ENCODE assay signal across 13 cellular contexts in genomic region chr6:5287205-5287965, GRCh38. TPM values are rescaled to one million over a fixed set of nuclear protein-coding genes. Genes with fewer than 3 reads are reported as not detected.
DNase-seq lines count a peak whose midpoint lies in the region; ATAC-seq and TF ChIP-seq lines count a peak whose summit lies in the region.
"Had no signal": no experiment of that assay in that cellular context is flagged by ENCODE, and none has a peak within 500 bp of the region (broad histone marks: within the 10 kb centered on the region; RNA-seq: fewer than 3 reads in every experiment).

No MANE protein-coding gene starts in this region.

- peak overlapping the region; percentile 18 for H2AFZ ChIP-seq in IMR-90 (replicated peaks; ENCODE audit: low read length, poor library complexity)

- in situ Hi-C loops in IMR-90 (cut with MboI; ENCODE audit: low sequenced_read_pairs), result no loop called here

- H4K91ac ChIP-seq in IMR-90 (ENCODE audit: insufficient read depth, low read depth, low read length), result 0 out of 2 replicates have a peak overlapping the region, but pooled peaks have one; percentile 28

- intact Hi-C loops in IMR-90 (cut with micrococcal nuclease), result no loop called here
- intact Hi-C loops in dendritic cell treated with granulocyte-macrophage colony-stimulating factor and Interleukin-4, amounts not matched to agents 40 ng/mL and 50 ng/mL, for 4 days (cut with micrococcal nuclease), result no loop called here
- intact Hi-C loops in mucosa of descending colon (cut with DNase I, micrococcal nuclease), result no loop called here

- no peak overlapping the region for H3K4me3 ChIP-seq in IMR-90 (ENCODE audit: insufficient read depth, low read depth, low read length)
- H3K4me3 ChIP-seq in mucosa of descending colon, result no peak overlapping the region
- H3K4me3 ChIP-seq: cardiac muscle cell had no signal

- no peak overlapping the region for H2BK15ac ChIP-seq in IMR-90 (ENCODE audit: low read depth, low read length)

- H2BK120ac ChIP-seq in IMR-90 (ENCODE audit: low read depth, low read length), result 0 out of 2 replicates have a peak overlapping the region, but pooled peaks have one; percentile 29

- no peaks in the 10 kb centered on the region for H3K9me3 Mint-ChIP-seq in dendritic cell treated with granulocyte-macrophage colony-stimulating factor and Interleukin-4, amounts not matched to agents 40 ng/mL and 50 ng/mL, for 4 days
- H3K9me3 Mint-ChIP-seq: T-helper 1 cell treated with Interleukin-12 subunit alpha and Interleukin-12 subunit beta and Interleukin-4 antibody, amounts not matched to agents 30 μg/mL and 1 μg/mL, for 36 hours had no signal

- no peak for TF ChIP-seq RAD21 in IMR-90 (IDR thresholded peaks at IDR 0.05; ENCODE audit: low read length)

- H3K56ac ChIP-seq in IMR-90 (ENCODE audit: extremely low read depth, insufficient read depth, low read length), result no peak overlapping the region

- H4K5ac ChIP-seq in IMR-90 (ENCODE audit: low read depth, low read length), result no peak overlapping the region

- H3K18ac ChIP-seq in IMR-90 (ENCODE audit: low read depth, low read length), result no peak overlapping the region

- H3K27me3 Mint-ChIP-seq in dendritic cell treated with granulocyte-macrophage colony-stimulating factor and Interleukin-4, amounts not matched to agents 40 ng/mL and 50 ng/mL, for 4 days, result no peaks in the 10 kb centered on the region

- BruUV-seq in IMR-90 (replicated peaks; lab: Mats Ljungman, UMichigan), result no TSS peak

- DNase-seq in AG08395 (ENCODE audit: low spot score), result peak; percentile 89
- DNase-seq in IMR-90, result peak; percentile 88
- DNase-seq in mucosa of descending colon, result no peak
- no peak for DNase-seq in stimulated activated naive CD4-positive, alpha-beta T cell treated with Interleukin-2 at 50 U/mL for 16 hours (lab: John Stamatoyannopoulos, UW)
- DNase-seq: GF-D8, H7, NCI-H1092 had no signal

- H3K79me1 ChIP-seq in IMR-90 (ENCODE audit: low read depth in 1 of 2, low read length in 2 of 2), result peaks cover 18 to 34% of the 10 kb centered on the region in 2 experiments; a peak in 3 of 4 replicates

- no peak overlapping the region for H3K27ac ChIP-seq in IMR-90 (ENCODE audit: insufficient read depth, low read length)
- H3K27ac ChIP-seq: cardiac muscle cell had no signal

- 90% methylated on average over 4 of the region's 12 CpGs; no CpG with 5 or more reads in 1 of the 2 experiments for WGBS in IMR-90 (ENCODE audit: extremely low coverage in 2 of 2, insufficient read length in 1 of 2), 2 experiments

- H3K27ac Mint-ChIP-seq in dendritic cell treated with granulocyte-macrophage colony-stimulating factor and Interleukin-4, amounts not matched to agents 40 ng/mL and 50 ng/mL, for 4 days, result peak overlapping the region; percentile 33
- H3K27ac Mint-ChIP-seq: T-helper 1 cell treated with Interleukin-12 subunit alpha and Interleukin-12 subunit beta and Interleukin-4 antibody, amounts not matched to agents 30 μg/mL and 1 μg/mL, for 36 hours had no signal

- H3K9me3 ChIP-seq in IMR-90 (ENCODE audit: control insufficient read depth, insufficient read depth, low read length) (no peaks in the 10 kb centered on the region), mucosa of descending colon (no peaks in the 10 kb centered on the region)

- peaks cover 22% of the 10 kb centered on the region for H4K20me1 ChIP-seq in IMR-90 (ENCODE audit: insufficient read depth, low read length)

- peak overlapping the region; percentile 45; the same call in 1 of the 2 replicates for H3K23ac ChIP-seq in IMR-90 (ENCODE audit: low read depth, low read length)

- peaks cover 13% of the 10 kb centered on the region for H3K9me1 ChIP-seq in IMR-90 (ENCODE audit: insufficient read depth, low read length)

- TF ChIP-seq POLR2A in IMR-90 (IDR thresholded peaks at IDR 0.05; ENCODE audit: low read depth, low read length), result no peak

- H3K4me1 ChIP-seq in IMR-90 (ENCODE audit: control insufficient read depth, insufficient read depth, low read length) (peaks cover 8% of the 10 kb centered on the region), mucosa of descending colon (ENCODE audit: low read depth) (no peaks in the 10 kb centered on the region)

- peaks cover 18% of the 10 kb centered on the region for H3K4me1 Mint-ChIP-seq in dendritic cell treated with granulocyte-macrophage colony-stimulating factor and Interleukin-4, amounts not matched to agents 40 ng/mL and 50 ng/mL, for 4 days (ENCODE audit: low read depth)

- H3K4me3 Mint-ChIP-seq in dendritic cell treated with granulocyte-macrophage colony-stimulating factor and Interleukin-4, amounts not matched to agents 40 ng/mL and 50 ng/mL, for 4 days, result no peak overlapping the region
- H3K4me3 Mint-ChIP-seq: T-helper 1 cell treated with Interleukin-12 subunit alpha and Interleukin-12 subunit beta and Interleukin-4 antibody, amounts not matched to agents 30 μg/mL and 1 μg/mL, for 36 hours had no signal

- no peak overlapping the region for H3K9ac ChIP-seq in IMR-90 (ENCODE audit: low read depth, low read length)

- peak overlapping the region; percentile 78 for H2AK5ac ChIP-seq in IMR-90 (ENCODE audit: low read depth, low read length)

- CTCF ChIA-PET in IMR-90 (lab: Yijun Ruan, JAX), result interaction anchor here (0.7 kb wide), 1 partner anchor 60 kb away, joined by 4 read pairs; no protein-coding TSS in a partner anchor

- dilution Hi-C loops in IMR-90 (cut with HindIII; ENCODE audit: low sequenced_read_pairs, unreplicated experiment), result no loop called here

- no peak overlapping the region for H2BK5ac ChIP-seq in IMR-90 (ENCODE audit: low read depth, low read length, poor library complexity, severe bottlenecking)

- POLR2A ChIA-PET in IMR-90 (lab: Charles Lee; ENCODE audit: unreplicated experiment), result no interaction called here

- ATAC-seq in IMR-90 (ENCODE audit: low read depth) (peak; percentile 98), mucosa of descending colon (peak; percentile 25), HG02938 (IDR thresholded peaks at IDR 0.05; ENCODE audit: unreplicated experiment) (no peak), GM21529 (IDR thresholded peaks at IDR 0.05; ENCODE audit: unreplicated experiment) (no peak), GM19351 (IDR thresholded peaks at IDR 0.05; ENCODE audit: unreplicated experiment) (no peak)

- no peaks in the 10 kb centered on the region for H3K36me3 Mint-ChIP-seq in dendritic cell treated with granulocyte-macrophage colony-stimulating factor and Interleukin-4, amounts not matched to agents 40 ng/mL and 50 ng/mL, for 4 days (ENCODE audit: low read depth)

- peak overlapping the region; percentile 34 for H3K4me2 ChIP-seq in IMR-90 (ENCODE audit: low read depth, low read length)

- H2AK9ac ChIP-seq in IMR-90 (replicated peaks; ENCODE audit: low read depth, low read length, poor library complexity), result peak overlapping the region; percentile 23

- no peaks in the 10 kb centered on the region for H3K27me3 ChIP-seq in IMR-90 (ENCODE audit: control insufficient read depth, insufficient read depth, low read length)
- H3K27me3 ChIP-seq: cardiac muscle cell had no signal

- TF ChIP-seq CTCF in IMR-90 (conservative IDR thresholded peaks at IDR 0.05; ENCODE audit: low read depth, low read length) (0 out of 2 replicates have a peak, but pooled peaks have one; percentile 3), mucosa of descending colon (IDR thresholded peaks at IDR 0.05) (no peak)

- H3K4ac ChIP-seq in IMR-90 (ENCODE audit: low read depth, low read length), result peak overlapping the region; percentile 26

- H3K14ac ChIP-seq in IMR-90 (replicated peaks; ENCODE audit: low read depth, low read length), result peak overlapping the region; percentile 28; the same call in 1 of the 2 replicates

- 0 out of 4 replicates have a peak overlapping the region, but pooled peaks of 1 of the 2 experiments have one; percentile 2 for H4K8ac ChIP-seq in IMR-90 (ENCODE audit: low read depth in 2 of 2, low read length in 2 of 2)

- no peaks in the 10 kb centered on the region for H3K36me3 ChIP-seq in IMR-90 (ENCODE audit: control insufficient read depth, insufficient read depth, low read length)
- no peaks in the 10 kb centered on the region for H3K36me3 ChIP-seq in mucosa of descending colon (ENCODE audit: low read depth)
- H3K36me3 ChIP-seq: cardiac muscle cell had no signal

- H2BK20ac ChIP-seq in IMR-90 (ENCODE audit: low read depth, low read length), result peak overlapping the region; percentile 78

TF ChIP-seq in IMR-90, 13 proteins besides CTCF, POLR2A, EP300 and RAD21:
- TF ChIP-seq NFE2L2 (IDR thresholded peaks at IDR 0.05; ENCODE audit: low read depth, low read length) (no peak), FOS (IDR thresholded peaks at IDR 0.05; ENCODE audit: low read depth, low read length) (peak; percentile 92), MAFK (IDR thresholded peaks at IDR 0.05; ENCODE audit: low read depth, low read length) (no peak), CEBPB (IDR thresholded peaks at IDR 0.05; ENCODE audit: low read depth, low read length) (peak; percentile 44; the same call in 1 of the 2 replicates), MXI1 (IDR thresholded peaks at IDR 0.05; ENCODE audit: borderline replicate concordance, low read depth, low read length) (no peak), BHLHE40 (IDR thresholded peaks at IDR 0.05; ENCODE audit: low read depth, low read length) (no peak), CHD1 (IDR thresholded peaks at IDR 0.05; ENCODE audit: low read depth, low read length) (no peak), RFX5 (IDR thresholded peaks at IDR 0.05; ENCODE audit: low read depth, low read length) (no peak)
- TF ChIP-seq, protein P1, sequence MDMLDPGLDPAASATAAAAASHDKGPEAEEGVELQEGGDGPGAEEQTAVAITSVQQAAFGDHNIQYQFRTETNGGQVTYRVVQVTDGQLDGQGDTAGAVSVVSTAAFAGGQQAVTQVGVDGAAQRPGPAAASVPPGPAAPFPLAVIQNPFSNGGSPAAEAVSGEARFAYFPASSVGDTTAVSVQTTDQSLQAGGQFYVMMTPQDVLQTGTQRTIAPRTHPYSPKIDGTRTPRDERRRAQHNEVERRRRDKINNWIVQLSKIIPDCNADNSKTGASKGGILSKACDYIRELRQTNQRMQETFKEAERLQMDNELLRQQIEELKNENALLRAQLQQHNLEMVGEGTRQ (IDR thresholded peaks at IDR 0.05; ENCODE audit: low read depth, low read length), result peak; percentile 59; the same call in 1 of the 2 replicates

RNA-seq across cellular contexts. Expression of gene FARS2, which starts 26.1 kb away (rescaled TPM):
- 26.1 and 28.9 TPM in 2 replicates for total RNA-seq in IMR-90 (2012; rRNA removed)
- 10.7 and 12.1 TPM in 2 replicates for polyA plus RNA-seq in IMR-90 (2012; rRNA removed)
- 8.2 and 11.1 TPM in 2 replicates for polyA plus RNA-seq in IMR-90 (2012; cell fraction: cytosol; rRNA removed)
- 6.5 and 6.6 TPM in 2 replicates for polyA plus RNA-seq in IMR-90 (2012; cell fraction: nucleus; rRNA removed; ENCODE audit: low replicate concordance)
- total RNA-seq in mucosa of descending colon, result 10 to 100 TPM; 15.2 to 21.6 (median 17.2) TPM

RNA-seq across cellular contexts. Expression of gene LYRM4, which starts 26.6 kb away (rescaled TPM):
- 11.5 and 16.1 TPM in 2 replicates for total RNA-seq in IMR-90 (2012; rRNA removed)
- polyA plus RNA-seq in IMR-90 (2012; rRNA removed), result 25.9 and 26.6 TPM in 2 replicates
- 14.7 and 33.0 TPM in 2 replicates for polyA plus RNA-seq in IMR-90 (2012; cell fraction: cytosol; rRNA removed)
- polyA plus RNA-seq in IMR-90 (2012; cell fraction: nucleus; rRNA removed; ENCODE audit: low replicate concordance), result 4.4 and 11.8 TPM in 2 replicates
- 10 to 100 TPM; 13.6 to 19.8 (median 13.9) TPM for total RNA-seq in mucosa of descending colon

Comparison
In these comparisons a context has a peak if more than half of its experiments do, and no peak if none do; other contexts are left out.
1. DNase-seq: peak in AG08395 (single experiment) and IMR-90 (single experiment); none in mucosa of descending colon (0 of 3) and stimulated activated naive CD4-positive, alpha-beta T cell treated with Interleukin-2 at 50 U/mL for 16 hours (single experiment).
2. ATAC-seq: peak in IMR-90 (single experiment) and mucosa of descending colon (single experiment); none in HG02938 (single experiment), GM21529 (single experiment) and GM19351 (single experiment).